ENCODE assay signal across 34 cellular contexts in the genomic region with DNA sequence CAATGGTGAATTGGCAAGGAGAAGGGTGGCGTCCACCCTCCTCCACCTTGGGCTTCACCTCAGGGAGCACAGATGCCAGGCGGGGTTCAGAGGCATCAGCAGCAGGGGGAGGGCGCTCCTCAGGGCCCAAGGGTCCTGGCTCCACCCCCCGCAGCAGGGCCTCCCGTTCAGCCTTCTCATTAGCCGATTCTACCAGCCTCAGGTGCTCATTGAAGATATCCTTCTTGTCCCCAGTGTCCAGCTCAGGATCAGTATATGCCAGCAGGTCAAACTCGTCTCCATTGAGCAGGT. TPM values are rescaled to one million over a fixed set of nuclear protein-coding genes. Genes with fewer than 3 reads are reported as not detected.
"Had no signal": no experiment of that assay in that cellular context is flagged by ENCODE, and none has a peak within 500 bp of the region (broad histone marks: within the 10 kb centered on the region; RNA-seq: fewer than 3 reads in every experiment).

No MANE protein-coding gene starts in this region.

- H3K9me3 Mint-ChIP-seq: activated naive CD4-positive, alpha-beta T cell treated with anti-CD3 and anti-CD28 coated beads, Interleukin-2, amount 50 U/mL, for 72 hours; activated T-helper 2 cell treated with anti-CD3 and anti-CD28 coated beads, Interferon-gamma antibody, Interleukin-2, Interleukin-4, amounts not matched to agents 10 μg/mL and 5 μg/mL and 100 μg/mL, durations not matched to agents 14 hours and 24 hours and 36 hours; central memory CD8-positive, alpha-beta T cell; dendritic cell treated with granulocyte-macrophage colony-stimulating factor and Interleukin-4, amounts not matched to agents 40 ng/mL and 50 ng/mL, for 4 days; endodermal cell; immature natural killer cell; natural killer cell treated with Interleukin-12 subunit alpha and Interleukin-12 subunit beta and Interleukin-15 and Interleukin-18, amount 100 ng/mL, for 72 hours; stimulated activated effector memory CD8-positive, alpha-beta T cell treated with anti-CD3 and anti-CD28 coated beads, Interleukin-12 subunit alpha, Interleukin-12 subunit beta, amount 100 ng/mL, for 72 hours; stimulated activated naive CD8-positive, alpha-beta T cell treated with anti-CD3 and anti-CD28 coated beads, Interleukin-15, Interleukin-2, amounts not matched to agents 100 ng/mL and 50 ng/mL, for 24 hours; T-helper 2 cell treated with Interferon-gamma antibody and Interleukin-4, amounts not matched to agents 5 μg/mL and 100 μg/mL, for 36 hours had no signal

- H3K27me3 ChIP-seq: esophagus muscularis mucosa, foreskin keratinocyte, heart left ventricle, left lung, neutrophil, ovary, upper lobe of left lung, vagina had no signal

- H3K4me3 ChIP-seq: esophagus muscularis mucosa, heart left ventricle, left lung, lung, mucosa of descending colon, ovary, upper lobe of left lung, vagina had no signal

- ATAC-seq: activated CD4-positive, alpha-beta T cell treated with anti-CD3 and anti-CD28 coated beads for 36 hours; activated CD8-positive, alpha-beta memory T cell treated with anti-CD3 and anti-CD28 coated beads, Interleukin-2, amount 10 ng/mL, durations not matched to agents 7 days and 5 days; activated CD8-positive, alpha-beta T cell treated with anti-CD3 and anti-CD28 coated beads, Interleukin-2, amount 10 ng/mL, durations not matched to agents 7 days and 5 days; activated naive CD4-positive, alpha-beta T cell treated with anti-CD3 and anti-CD28 coated beads, Interleukin-2, amount 50 U/mL, for 72 hours; foreskin keratinocyte; left lung; mucosa of descending colon; natural killer cell treated with Interleukin-12 subunit alpha and Interleukin-12 subunit beta and Interleukin-15 and Interleukin-18, amount 100 ng/mL, for 72 hours; sciatic nerve; stimulated activated effector memory CD8-positive, alpha-beta T cell treated with anti-CD3 and anti-CD28 coated beads, Interleukin-12 subunit alpha, Interleukin-12 subunit beta, amount 100 ng/mL, for 72 hours had no signal

- H3K27ac Mint-ChIP-seq: activated CD4-positive, alpha-beta T cell treated with anti-CD3 and anti-CD28 coated beads for 36 hours; activated CD8-positive, alpha-beta memory T cell treated with anti-CD3 and anti-CD28 coated beads, Interleukin-2, amount 10 ng/mL, durations not matched to agents 7 days and 5 days; activated CD8-positive, alpha-beta T cell treated with anti-CD3 and anti-CD28 coated beads, Interleukin-2, amount 10 ng/mL, durations not matched to agents 7 days and 5 days; activated naive CD4-positive, alpha-beta T cell treated with anti-CD3 and anti-CD28 coated beads, Interleukin-2, amount 50 U/mL, for 72 hours; activated T-helper 2 cell treated with anti-CD3 and anti-CD28 coated beads, Interferon-gamma antibody, Interleukin-2, Interleukin-4, amounts not matched to agents 10 μg/mL and 5 μg/mL and 100 μg/mL, durations not matched to agents 14 hours and 24 hours and 36 hours; dendritic cell treated with granulocyte-macrophage colony-stimulating factor and Interleukin-4, amounts not matched to agents 40 ng/mL and 50 ng/mL, for 4 days; endodermal cell; natural killer cell treated with Interleukin-12 subunit alpha and Interleukin-12 subunit beta and Interleukin-15 and Interleukin-18, amount 100 ng/mL, for 72 hours; progenitor cell of endocrine pancreas; stimulated activated effector memory CD8-positive, alpha-beta T cell treated with anti-CD3 and anti-CD28 coated beads, Interleukin-12 subunit alpha, Interleukin-12 subunit beta, amount 100 ng/mL, for 72 hours; stimulated activated naive CD8-positive, alpha-beta T cell treated with anti-CD3 and anti-CD28 coated beads, Interleukin-15, Interleukin-2, amounts not matched to agents 100 ng/mL and 50 ng/mL, for 24 hours; T-helper 2 cell treated with Interferon-gamma antibody and Interleukin-4, amounts not matched to agents 5 μg/mL and 100 μg/mL, for 36 hours had no signal

- H3K4me1 ChIP-seq: foreskin keratinocyte, left lung, vagina had no signal

- H3K27me3 Mint-ChIP-seq: activated CD4-positive, alpha-beta T cell treated with anti-CD3 and anti-CD28 coated beads for 36 hours; activated CD8-positive, alpha-beta memory T cell treated with anti-CD3 and anti-CD28 coated beads, Interleukin-2, amount 10 ng/mL, durations not matched to agents 7 days and 5 days; central memory CD8-positive, alpha-beta T cell; dendritic cell treated with granulocyte-macrophage colony-stimulating factor and Interleukin-4, amounts not matched to agents 40 ng/mL and 50 ng/mL, for 4 days; natural killer cell treated with Interleukin-12 subunit alpha and Interleukin-12 subunit beta and Interleukin-15 and Interleukin-18, amount 100 ng/mL, for 72 hours; progenitor cell of endocrine pancreas; stimulated activated naive CD8-positive, alpha-beta T cell treated with anti-CD3 and anti-CD28 coated beads, Interleukin-15, Interleukin-2, amounts not matched to agents 100 ng/mL and 50 ng/mL, for 24 hours had no signal

- H3K36me3 ChIP-seq: ovary had no signal

- H3K4me1 Mint-ChIP-seq: activated CD4-positive, alpha-beta T cell treated with anti-CD3 and anti-CD28 coated beads for 36 hours; activated CD8-positive, alpha-beta memory T cell treated with anti-CD3 and anti-CD28 coated beads, Interleukin-2, amount 10 ng/mL, durations not matched to agents 7 days and 5 days; endodermal cell; immature natural killer cell; stimulated activated effector memory CD8-positive, alpha-beta T cell treated with anti-CD3 and anti-CD28 coated beads, Interleukin-12 subunit alpha, Interleukin-12 subunit beta, amount 100 ng/mL, for 72 hours had no signal

- H3K27ac ChIP-seq: esophagus muscularis mucosa, foreskin keratinocyte, heart left ventricle, left lung, neutrophil, ovary, upper lobe of left lung, vagina had no signal

- H3K9me3 ChIP-seq: esophagus muscularis mucosa, heart left ventricle, left lung, mucosa of descending colon, neutrophil, ovary, upper lobe of left lung, vagina had no signal

- H3K4me3 Mint-ChIP-seq: activated CD4-positive, alpha-beta T cell treated with anti-CD3 and anti-CD28 coated beads for 36 hours; activated CD8-positive, alpha-beta memory T cell treated with anti-CD3 and anti-CD28 coated beads, Interleukin-2, amount 10 ng/mL, durations not matched to agents 7 days and 5 days; activated CD8-positive, alpha-beta T cell treated with anti-CD3 and anti-CD28 coated beads, Interleukin-2, amount 10 ng/mL, durations not matched to agents 7 days and 5 days; central memory CD8-positive, alpha-beta T cell; dendritic cell treated with granulocyte-macrophage colony-stimulating factor and Interleukin-4, amounts not matched to agents 40 ng/mL and 50 ng/mL, for 4 days; endodermal cell; immature natural killer cell; natural killer cell treated with Interleukin-12 subunit alpha and Interleukin-12 subunit beta and Interleukin-15 and Interleukin-18, amount 100 ng/mL, for 72 hours; stimulated activated effector memory CD8-positive, alpha-beta T cell treated with anti-CD3 and anti-CD28 coated beads, Interleukin-12 subunit alpha, Interleukin-12 subunit beta, amount 100 ng/mL, for 72 hours; stimulated activated naive CD8-positive, alpha-beta T cell treated with anti-CD3 and anti-CD28 coated beads, Interleukin-15, Interleukin-2, amounts not matched to agents 100 ng/mL and 50 ng/mL, for 24 hours; T-helper 2 cell treated with Interferon-gamma antibody and Interleukin-4, amounts not matched to agents 5 μg/mL and 100 μg/mL, for 36 hours had no signal

- DNase-seq: activated CD4-positive, alpha-beta T cell treated with anti-CD3 and anti-CD28 coated beads for 36 hours; activated CD4-positive, CD25-positive, alpha-beta regulatory T cell; activated CD8-positive, alpha-beta memory T cell treated with anti-CD3 and anti-CD28 coated beads, Interleukin-2, amount 10 ng/mL, durations not matched to agents 7 days and 5 days; activated CD8-positive, alpha-beta T cell treated with anti-CD3 and anti-CD28 coated beads, Interleukin-2, amount 10 ng/mL, durations not matched to agents 7 days and 5 days; activated naive CD4-positive, alpha-beta T cell; activated T-cell treated with anti-CD3 and anti-CD28 coated beads, Interleukin-2, amount 50 U/mL, for 48 hours; endodermal cell; foreskin keratinocyte; hypothalamus; immature natural killer cell; kidney glomerular epithelial cell; small intestine; stimulated activated CD4-positive, alpha-beta T cell treated with anti-CD3 and anti-CD28 coated beads, Interleukin-4, amount 100 ng/mL, for 24 hours had no signal

RNA-seq across cellular contexts. Expression of a gene that starts 38.7 kb away (rescaled TPM):
- total RNA-seq: sciatic nerve, subcutaneous adipose tissue, vagina had no signal
- polyA plus RNA-seq: immature natural killer cell had no signal

RNA-seq across cellular contexts. Expression of a gene that starts 56.7 kb away (rescaled TPM):
- total RNA-seq: activated CD4-positive, alpha-beta T cell treated with anti-CD3 and anti-CD28 coated beads for 36 hours; activated T-helper 2 cell treated with anti-CD3 and anti-CD28 coated beads, Interferon-gamma antibody, Interleukin-2, Interleukin-4, amounts not matched to agents 10 μg/mL and 5 μg/mL and 100 μg/mL, durations not matched to agents 14 hours and 24 hours and 36 hours; bronchial epithelial cell; foreskin keratinocyte had no signal
- polyA plus RNA-seq: foreskin keratinocyte, immature natural killer cell had no signal
